ENCODE assay signal across 19 cellular contexts in the genomic region with DNA sequence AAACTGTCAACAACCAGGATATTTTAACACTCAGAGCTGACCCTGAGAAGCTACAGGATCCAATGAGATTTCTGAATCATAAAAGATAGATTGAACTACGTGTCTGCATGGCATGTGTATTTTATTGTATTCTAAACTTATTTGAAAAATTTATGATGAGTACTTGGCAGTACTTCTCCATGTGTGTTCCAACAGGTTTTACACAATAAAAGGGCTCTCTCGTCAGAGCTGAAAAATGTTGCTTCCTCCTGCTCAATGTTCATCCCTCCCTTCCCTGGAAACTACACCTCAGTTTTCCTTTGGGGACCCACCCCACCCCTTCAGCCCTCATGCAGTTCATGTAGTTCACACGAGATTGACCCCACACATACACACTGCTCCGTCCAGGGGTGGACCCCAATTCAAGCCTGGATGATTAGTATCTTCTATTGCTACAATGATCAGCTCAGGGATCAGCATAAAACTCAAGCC.
DNase-seq lines count a peak whose midpoint lies in the region; ATAC-seq, FAIRE-seq and TF ChIP-seq lines count a peak whose summit lies in the region.
"Had no signal": no experiment of that assay in that cellular context is flagged by ENCODE, and none has a peak within 500 bp of the region (broad histone marks: within the 10 kb centered on the region; RNA-seq: fewer than 3 reads in every experiment).

No MANE protein-coding gene starts in this region.

- peak; percentile 62 for DNase-seq in AG10803 (ENCODE audit: low read depth)
- no peak for DNase-seq in RWPE2 (ENCODE audit: low spot score)
- peak; percentile 75 for DNase-seq in fibroblast of the aortic adventitia (ENCODE audit: low read depth)
- DNase-seq in omental fat pad (ENCODE audit: low spot score), result no peak
- DNase-seq in D721Med (ENCODE audit: insufficient read length, low spot score), result no peak
- no peak for DNase-seq in stimulated activated naive CD4-positive, alpha-beta T cell (lab: John Stamatoyannopoulos, UW)
- DNase-seq: CD8-positive, alpha-beta T cell; GOT3; Karpas-422; NCI-H1105; NCI-H1694 treated with DMSO at 0.1 percent for 48 hours; NCI-H226; NCI-H524 treated with DMSO at 0.1 percent for 48 hours; Peyer's patch; Right ventricle myocardium superior had no signal

- H3K9me3 ChIP-seq in RWPE2 (ENCODE audit: severe bottlenecking), result no peaks in the 10 kb centered on the region
- H3K9me3 ChIP-seq: Peyer's patch had no signal

- ATAC-seq in RWPE2 (ENCODE audit: low read depth) (peak; percentile 36; the same call in 2 of the 3 replicates), omental fat pad (ENCODE audit: low FRiP score) (peak; percentile 29), HG03196 (IDR thresholded peaks at IDR 0.05; ENCODE audit: unreplicated experiment) (no peak), HG03432 (IDR thresholded peaks at IDR 0.05; ENCODE audit: unreplicated experiment) (no peak)
- ATAC-seq: CD8-positive, alpha-beta T cell; GM12878 had no signal

- H3K4me3 ChIP-seq in AG10803 (ENCODE audit: low read length) (no peak overlapping the region), RWPE2 (ENCODE audit: severe bottlenecking) (no peak overlapping the region), fibroblast of the aortic adventitia (ENCODE audit: low read depth, low read length) (no peak overlapping the region)
- H3K4me3 ChIP-seq: GM12878, Peyer's patch had no signal

- no peaks in the 10 kb centered on the region for H3K36me3 ChIP-seq in RWPE2 (ENCODE audit: low read depth)
- H3K36me3 ChIP-seq: Peyer's patch had no signal

- no peak for FAIRE-seq in D721Med (lab: Jason Lieb, UNC)
- FAIRE-seq: GM12878 had no signal

- H3K4me1 ChIP-seq in RWPE2 (ENCODE audit: insufficient read depth, poor library complexity, severe bottlenecking), result no peaks in the 10 kb centered on the region
- H3K4me1 ChIP-seq: Peyer's patch had no signal

- H3K27ac ChIP-seq in RWPE2 (ENCODE audit: poor library complexity, severe bottlenecking), result no peak overlapping the region
- H3K27ac ChIP-seq: 22Rv1, Peyer's patch had no signal

- TF ChIP-seq CTCF in AG10803 (conservative IDR thresholded peaks at IDR 0.05; ENCODE audit: low read length) (no peak), RWPE2 (IDR thresholded peaks at IDR 0.05; ENCODE audit: poor library complexity, severe bottlenecking) (no peak), fibroblast of the aortic adventitia (IDR thresholded peaks at IDR 0.05; ENCODE audit: insufficient read depth, low read length) (no peak), omental fat pad (IDR thresholded peaks at IDR 0.05) (no peak), D721Med (IDR thresholded peaks at IDR 0.05; ENCODE audit: insufficient read depth, missing control alignments) (no peak)

- H3K27me3 ChIP-seq in RWPE2 (ENCODE audit: insufficient read depth, poor library complexity, severe bottlenecking), result no peaks in the 10 kb centered on the region
- H3K27me3 ChIP-seq: Peyer's patch had no signal

Comparison
In these comparisons a context has a peak if more than half of its experiments do, and no peak if none do; other contexts are left out.
1. DNase-seq: peak in AG10803 (single experiment) and fibroblast of the aortic adventitia (single experiment); none in RWPE2 (single experiment), omental fat pad (single experiment), D721Med (single experiment) and stimulated activated naive CD4-positive, alpha-beta T cell (0 of 6).
2. ATAC-seq: peak in RWPE2 (single experiment) and omental fat pad (single experiment); none in HG03196 (single experiment) and HG03432 (single experiment).